8 cellular contexts compared by ENCODE assay signal in the genomic region with DNA sequence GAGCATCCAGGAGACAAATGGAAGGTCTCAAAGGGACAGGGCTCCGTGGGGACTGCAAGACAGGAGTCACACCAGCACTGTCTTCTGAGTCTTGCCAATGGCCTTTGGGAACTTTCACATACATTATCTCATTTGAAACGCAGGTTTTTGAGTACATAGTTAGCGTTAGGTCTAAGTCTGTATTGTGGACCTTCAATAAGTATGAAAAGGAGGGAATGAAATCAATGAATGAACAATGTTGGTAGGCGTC. TPM values are rescaled to one million over a fixed set of nuclear protein-coding genes. Genes with fewer than 3 reads are reported as not detected.
DNase-seq lines count a peak whose midpoint lies in the region; ATAC-seq and TF ChIP-seq lines count a peak whose summit lies in the region.

No MANE protein-coding gene starts in this region.

- no peak for ATAC-seq in RWPE2 (ENCODE audit: low read depth)

- H3K27me3 Mint-ChIP-seq in Calu3 (ENCODE audit: unreplicated experiment), result peaks cover 10% of the 10 kb centered on the region

- H3K36me3 Mint-ChIP-seq in Calu3 (ENCODE audit: insufficient read depth, unreplicated experiment), result peaks cover 28% of the 10 kb centered on the region

- DNase-seq in Calu3 (no peak), RWPE2 (ENCODE audit: low spot score) (no peak), fibroblast of villous mesenchyme (ENCODE audit: low read depth) (no peak), sigmoid colon (no peak), inferior parietal cortex (ENCODE audit: extremely low spot score) (no peak), NCI-H1417 (lab: John Stamatoyannopoulos, UW) (no peak), GM19238 (ENCODE audit: insufficient read length, low spot score) (no peak), posterior vena cava (ENCODE audit: low spot score) (no peak)

- H3K4me1 ChIP-seq in RWPE2 (ENCODE audit: insufficient read depth, poor library complexity, severe bottlenecking) (peaks cover 27% of the 10 kb centered on the region), sigmoid colon (peaks cover 0 to 22% (median 13%) of the 10 kb centered on the region in 4 donors)

- intact Hi-C loops in Calu3 (cut with micrococcal nuclease; ENCODE audit: unreplicated experiment), result no loop called here
- intact Hi-C loops in sigmoid colon (cut with DNase I), result loop anchor here (2.0 kb wide), 1 partner anchor 58 kb away; a partner anchor contains a TSS
- intact Hi-C loops in posterior vena cava (cut with DNase I), result no loop called here

- H3K9me3 ChIP-seq in RWPE2 (ENCODE audit: severe bottlenecking) (no peaks in the 10 kb centered on the region), sigmoid colon (no peaks in the 10 kb centered on the region)

- TSS peak; percentile 83 for BruUV-seq in Calu3 (replicated peaks; lab: Mats Ljungman, UMichigan)

- WGBS in sigmoid colon, 2 donors, result 64 to 68% methylated on average over 4 of the region's 4 CpGs

- TF ChIP-seq POLR2A in sigmoid colon (IDR thresholded peaks at IDR 0.05), result no peak

- TF ChIP-seq CTCF in Calu3 (IDR thresholded peaks at IDR 0.05; ENCODE audit: unreplicated experiment), result no peak
- no peak for TF ChIP-seq CTCF in RWPE2 (IDR thresholded peaks at IDR 0.05; ENCODE audit: poor library complexity, severe bottlenecking)
- no peak for TF ChIP-seq CTCF in fibroblast of villous mesenchyme (IDR thresholded peaks at IDR 0.05; ENCODE audit: insufficient read depth, low read depth, low read length)
- no peak for TF ChIP-seq CTCF in sigmoid colon (IDR thresholded peaks at IDR 0.05)

- CTCF ChIA-PET in Calu3 (lab: Charles Lee), result interaction anchor here (1.1 to 1.4 kb wide), 5 partner anchors 19 to 199 kb away, joined by 3 to 7 read pairs (median 5); a partner anchor contains a TSS

- H3K27ac ChIP-seq in RWPE2 (ENCODE audit: poor library complexity, severe bottlenecking) (peak overlapping the region; percentile 73), sigmoid colon (peak overlapping the region; percentile 93 to 95 (median 94))

- H3K27me3 ChIP-seq in RWPE2 (ENCODE audit: insufficient read depth, poor library complexity, severe bottlenecking) (no peaks in the 10 kb centered on the region), sigmoid colon (no peaks in the 10 kb centered on the region)

- no peak for TF ChIP-seq EP300 in sigmoid colon (IDR thresholded peaks at IDR 0.05)

- H3K4me3 Mint-ChIP-seq in Calu3 (ENCODE audit: low read depth, unreplicated experiment), result no peak overlapping the region

- H3K27ac Mint-ChIP-seq in Calu3 (ENCODE audit: unreplicated experiment), result no peak overlapping the region

- H3K4me1 Mint-ChIP-seq in Calu3 (ENCODE audit: low read depth, unreplicated experiment), result peaks cover 10% of the 10 kb centered on the region

- H3K9me3 Mint-ChIP-seq in Calu3 (ENCODE audit: low read depth, unreplicated experiment), result no peaks in the 10 kb centered on the region

- H3K36me3 ChIP-seq in RWPE2 (ENCODE audit: low read depth), result peaks cover 38% of the 10 kb centered on the region
- peaks cover 0 to 19% (median 4%) of the 10 kb centered on the region in 4 donors for H3K36me3 ChIP-seq in sigmoid colon

- peak overlapping the region; percentile 63 for H3K4me3 ChIP-seq in RWPE2 (ENCODE audit: severe bottlenecking)
- H3K4me3 ChIP-seq in fibroblast of villous mesenchyme (ENCODE audit: low read depth, low read length), result peak overlapping the region; percentile 74
- peak overlapping the region; percentile 57 to 69 (median 66) for H3K4me3 ChIP-seq in sigmoid colon

RNA-seq across cellular contexts. Expression of a gene that starts 0.4 kb away (rescaled TPM):
- total RNA-seq in Calu3 (2022), result 51.9 and 54.1 TPM in 2 replicates
- 48.3 and 66.1 TPM in 2 replicates for total RNA-seq in fibroblast of villous mesenchyme
- 10 to 100 TPM; 51.0 to 56.0 (median 53.7) TPM for total RNA-seq in sigmoid colon
- polyA plus RNA-seq in sigmoid colon, result 10 to 100 TPM; 17.5 to 19.2 (median 19.2) TPM
- total RNA-seq in posterior vena cava, result 10 to 100 TPM; 58.7 to 61.6 TPM

RNA-seq across cellular contexts. Expression of a gene that starts 19.3 kb away (rescaled TPM):
- 6.9 and 8.4 TPM in 2 replicates for total RNA-seq in Calu3 (2022)
- 41.5 and 49.9 TPM in 2 replicates for total RNA-seq in fibroblast of villous mesenchyme
- total RNA-seq in sigmoid colon, result 10 to 100 TPM; 29.6 to 46.7 (median 43.6) TPM
- 10 to 100 TPM; 19.2 to 48.6 (median 46.0) TPM for polyA plus RNA-seq in sigmoid colon
- 10 to 100 TPM; 22.9 to 32.5 TPM for total RNA-seq in posterior vena cava

RNA-seq across cellular contexts. Expression of a gene that starts 58.4 kb away (rescaled TPM):
- total RNA-seq in Calu3 (2022) (53.4 and 60.8 TPM in 2 replicates), fibroblast of villous mesenchyme (18.7 and 29.8 TPM in 2 replicates), sigmoid colon (10 to 100 TPM; 30.0 to 34.1 (median 31.8) TPM), posterior vena cava (10 to 100 TPM; 27.8 to 27.9 TPM)
- polyA plus RNA-seq in sigmoid colon, result 10 to 100 TPM; 24.6 to 27.8 (median 25.9) TPM
